In the genomic region with DNA sequence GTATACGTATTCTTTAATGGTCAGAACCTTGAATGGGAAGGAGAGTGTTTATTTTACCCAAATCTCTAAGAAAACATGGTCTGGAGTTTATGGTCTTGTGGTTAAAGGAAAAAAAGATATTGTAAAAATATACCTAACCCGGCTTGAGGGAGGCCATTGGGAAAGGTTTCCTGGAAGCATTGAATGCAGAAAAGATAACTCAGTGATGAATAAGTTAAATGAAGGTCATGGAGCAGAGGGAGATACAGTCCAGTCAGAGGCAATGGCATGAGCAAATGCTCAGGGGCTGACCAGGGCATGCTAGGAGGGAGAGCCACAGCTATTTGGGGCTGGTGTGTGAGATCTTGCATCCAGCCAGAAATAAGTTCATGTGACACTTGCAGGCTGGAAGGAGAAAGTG, we compare ENCODE assay signal across 20 cellular contexts.
DNase-seq lines count a peak whose midpoint lies in the region; ATAC-seq, FAIRE-seq and TF ChIP-seq lines count a peak whose summit lies in the region.
"Had no signal": no experiment of that assay in that cellular context is flagged by ENCODE, and none has a peak within 500 bp of the region (broad histone marks: within the 10 kb centered on the region; RNA-seq: fewer than 3 reads in every experiment).

No MANE protein-coding gene starts in this region.

- DNase-seq in EH (ENCODE audit: low read depth) = peak; percentile 41
- DNase-seq in astrocyte (ENCODE audit: low read depth) = peak; percentile 44
- DNase-seq in iris pigment epithelial cell (ENCODE audit: low read depth) = peak; percentile 11
- DNase-seq in stromal cell of bone marrow (ENCODE audit: low read depth) = peak; percentile 38
- DNase-seq in pons (ENCODE audit: low spot score) = no peak
- DNase-seq in sciatic nerve (ENCODE audit: low spot score) = no peak
- no peak for DNase-seq in breast epithelium (ENCODE audit: low spot score in 2 of 2)
- DNase-seq: CD4-positive, alpha-beta T cell; COR-L47; DMS79; Karpas-422; NCI-H1417; NCI-H187; NCI-H446; NCI-H526; Peyer's patch had no signal

- H3K4me1 Mint-ChIP-seq in astrocyte (ENCODE audit: low read depth, unreplicated experiment) = no peaks in the 10 kb centered on the region

- intact Hi-C loops in sciatic nerve (cut with DNase I) = no loop called here
- intact Hi-C loops in breast epithelium (cut with DNase I; ENCODE audit: low total_unique reads) = no loop called here

- ATAC-seq in sciatic nerve = no peak
- ATAC-seq: A549, GM12878 had no signal

- no peaks in the 10 kb centered on the region for H3K79me2 ChIP-seq in astrocyte (ENCODE audit: insufficient read depth, low read length)

- H3K4me3 ChIP-seq in astrocyte (ENCODE audit: insufficient read depth, low read depth, low read length) (no peak overlapping the region), breast epithelium (no peak overlapping the region)
- H3K4me3 ChIP-seq: A549, BLaER1, GM12878, HAP-1, Peyer's patch had no signal

- TF ChIP-seq CTCF in astrocyte (IDR thresholded peaks at IDR 0.05; ENCODE audit: insufficient read depth, low read depth, low read length) (no peak), breast epithelium (IDR thresholded peaks at IDR 0.05) (no peak)

- no peak overlapping the region for H3K4me3 Mint-ChIP-seq in astrocyte (ENCODE audit: unreplicated experiment)
- H3K4me3 Mint-ChIP-seq: CD4-positive, alpha-beta T cell had no signal

- H3K4me2 ChIP-seq in astrocyte (ENCODE audit: low read length) = no peak overlapping the region
- H3K4me2 ChIP-seq: A549, BLaER1 had no signal

- H3K9me3 Mint-ChIP-seq in astrocyte (ENCODE audit: unreplicated experiment) = peaks cover 3% of the 10 kb centered on the region

- H3K9me3 ChIP-seq in astrocyte (ENCODE audit: insufficient read depth, low read depth, low read length) (no peaks in the 10 kb centered on the region), breast epithelium (no peaks in the 10 kb centered on the region)
- H3K9me3 ChIP-seq: A549, BLaER1, HAP-1, Peyer's patch had no signal

- H3K9ac ChIP-seq in astrocyte (ENCODE audit: low read length) = no peak overlapping the region
- H3K9ac ChIP-seq: BLaER1 had no signal

- H3K27ac Mint-ChIP-seq in astrocyte (ENCODE audit: unreplicated experiment) = no peak overlapping the region
- H3K27ac Mint-ChIP-seq: CD4-positive, alpha-beta T cell had no signal

- H3K27me3 ChIP-seq in astrocyte (ENCODE audit: insufficient read depth, low read length) (no peaks in the 10 kb centered on the region), breast epithelium (no peaks in the 10 kb centered on the region)
- H3K27me3 ChIP-seq: BLaER1, Peyer's patch had no signal

- H3K36me3 ChIP-seq in astrocyte (ENCODE audit: insufficient read depth, low read length) = no peaks in the 10 kb centered on the region
- H3K36me3 ChIP-seq in breast epithelium = no peaks in the 10 kb centered on the region
- H3K36me3 ChIP-seq: BLaER1, HAP-1, Peyer's patch had no signal

- no peaks in the 10 kb centered on the region for H4K20me1 ChIP-seq in astrocyte (ENCODE audit: insufficient read depth, low read length)
- H4K20me1 ChIP-seq: BLaER1 had no signal

- no peak for FAIRE-seq in astrocyte (lab: Jason Lieb, UNC)
- FAIRE-seq: A549, GM12878 had no signal

- TF ChIP-seq POLR2A in breast epithelium (IDR thresholded peaks at IDR 0.05) = no peak

- no peak overlapping the region for H2AFZ ChIP-seq in astrocyte (ENCODE audit: low read depth, low read length)

- H3K4me1 ChIP-seq in astrocyte (ENCODE audit: insufficient read depth, low read length) (no peaks in the 10 kb centered on the region), breast epithelium (no peaks in the 10 kb centered on the region)
- H3K4me1 ChIP-seq: A549, BLaER1, HAP-1, Peyer's patch had no signal

- H3K36me3 Mint-ChIP-seq in astrocyte (ENCODE audit: low read depth, unreplicated experiment) = no peaks in the 10 kb centered on the region

- peaks cover 14% of the 10 kb centered on the region for H3K27me3 Mint-ChIP-seq in astrocyte (ENCODE audit: low read depth, unreplicated experiment)

- no peak overlapping the region for H3K27ac ChIP-seq in astrocyte (ENCODE audit: low read depth, low read length)
- no peak overlapping the region for H3K27ac ChIP-seq in breast epithelium
- H3K27ac ChIP-seq: A549, BLaER1, Peyer's patch had no signal

Comparison
In these comparisons a context has a peak if more than half of its experiments do, and no peak if none do; other contexts are left out.
1. DNase-seq: peak in EH (single experiment), astrocyte (single experiment), iris pigment epithelial cell (single experiment) and stromal cell of bone marrow (single experiment); none in pons (single experiment), sciatic nerve (single experiment) and breast epithelium (0 of 2).